8 cellular contexts compared by ENCODE assay signal in genomic region chr5:41334758-41335157, GRCh38.
DNase-seq lines count a peak whose midpoint lies in the region; ATAC-seq and TF ChIP-seq lines count a peak whose summit lies in the region.

No MANE protein-coding gene starts in this region.

- H3K4me2 ChIP-seq in hepatocyte = peak overlapping the region; percentile 41
- no peak overlapping the region for H3K4me2 ChIP-seq in OCI-LY7 (ENCODE audit: low read length)

- TF ChIP-seq CTCF in hepatocyte (IDR thresholded peaks at IDR 0.05; ENCODE audit: poor library complexity) (no peak), OCI-LY7 (conservative IDR thresholded peaks at IDR 0.05; ENCODE audit: low read length) (no peak)

- peak; percentile 72 for ATAC-seq in GM21390 (IDR thresholded peaks at IDR 0.05; ENCODE audit: unreplicated experiment)
- ATAC-seq in HG03280 (IDR thresholded peaks at IDR 0.05; ENCODE audit: unreplicated experiment) = no peak

- BruUV-seq in OCI-LY7 (replicated peaks; lab: Mats Ljungman, UMichigan) = no TSS peak

- CTCF ChIA-PET in OCI-LY7 (lab: Charles Lee; ENCODE audit: unreplicated experiment) = no interaction called here

- no peaks in the 10 kb centered on the region for H3K36me3 ChIP-seq in HUES48 (ENCODE audit: control insufficient read depth, insufficient read depth, low read length)
- no peaks in the 10 kb centered on the region for H3K36me3 ChIP-seq in hepatocyte (replicated peaks; ENCODE audit: insufficient read depth, low read depth)
- no peaks in the 10 kb centered on the region for H3K36me3 ChIP-seq in OCI-LY7 (ENCODE audit: insufficient read depth, low read length)

- DNase-seq in AG20443 (ENCODE audit: low spot score) (peak; percentile 27), hepatocyte (ENCODE audit: low spot score) (peak; percentile 32), OCI-LY7 (ENCODE audit: low spot score) (no peak), DMS79 (lab: John Stamatoyannopoulos, UW) (no peak), T1000 (lab: John Stamatoyannopoulos, UW) (no peak)

- WGBS in hepatocyte (ENCODE audit: low lambda C conversion rate, missing lambda C conversion rate) = 37% methylated on average over 5 of the region's 5 CpGs

- H3K9me2 ChIP-seq in hepatocyte (replicated peaks; ENCODE audit: insufficient read depth) = no peaks in the 10 kb centered on the region
- H3K9me2 ChIP-seq in OCI-LY7 (ENCODE audit: insufficient read depth, low read length) = no peaks in the 10 kb centered on the region

- H3K79me2 ChIP-seq in hepatocyte (no peaks in the 10 kb centered on the region), OCI-LY7 (ENCODE audit: insufficient read depth, low read depth, low read length) (no peaks in the 10 kb centered on the region)

- H2AFZ ChIP-seq in hepatocyte (no peak overlapping the region), OCI-LY7 (ENCODE audit: low read length) (no peak overlapping the region)

- intact Hi-C loops in OCI-LY7 (cut with micrococcal nuclease; ENCODE audit: unreplicated experiment) = no loop called here

- H3K27me3 ChIP-seq in HUES48 (ENCODE audit: control insufficient read depth, insufficient read depth, low read length) = no peaks in the 10 kb centered on the region
- H3K27me3 ChIP-seq in hepatocyte = no peaks in the 10 kb centered on the region

- H3K9me3 ChIP-seq in HUES48 (ENCODE audit: control insufficient read depth, insufficient read depth, low read length) = no peaks in the 10 kb centered on the region
- H3K9me3 ChIP-seq in hepatocyte (ENCODE audit: low read depth) = no peaks in the 10 kb centered on the region
- H3K9me3 ChIP-seq in OCI-LY7 (ENCODE audit: low read length) = no peaks in the 10 kb centered on the region

- H3K4me1 ChIP-seq in HUES48 (ENCODE audit: control insufficient read depth, insufficient read depth, low read length) = peaks cover 17% of the 10 kb centered on the region; the same call in 1 of the 2 replicates
- H3K4me1 ChIP-seq in hepatocyte (ENCODE audit: insufficient read depth) = no peaks in the 10 kb centered on the region
- no peaks in the 10 kb centered on the region for H3K4me1 ChIP-seq in OCI-LY7 (ENCODE audit: insufficient read depth, low read length, poor library complexity, severe bottlenecking)

- H4K20me1 ChIP-seq in hepatocyte (ENCODE audit: insufficient read depth, poor library complexity, severe bottlenecking) = no peaks in the 10 kb centered on the region
- no peaks in the 10 kb centered on the region for H4K20me1 ChIP-seq in OCI-LY7 (ENCODE audit: insufficient read depth, low read length)

- H3K4me3 ChIP-seq in HUES48 (ENCODE audit: low read depth, low read length) (no peak overlapping the region), hepatocyte (no peak overlapping the region), OCI-LY7 (ENCODE audit: low read depth, low read length, poor library complexity, severe bottlenecking) (no peak overlapping the region)

- H3K27ac ChIP-seq in HUES48 (ENCODE audit: low read depth, low read length) (peak overlapping the region; percentile 75), hepatocyte (peak overlapping the region; percentile 70), OCI-LY7 (ENCODE audit: low read depth, low read length, poor library complexity, severe bottlenecking) (no peak overlapping the region)

- POLR2A ChIA-PET in OCI-LY7 (lab: Charles Lee) = no interaction called here

- no peak overlapping the region for H3K9ac ChIP-seq in HUES48 (ENCODE audit: low read depth, low read length)

Comparison
In these comparisons a context has a peak if more than half of its experiments do, and no peak if none do; other contexts are left out.
1. DNase-seq: peak in AG20443 (single experiment) and hepatocyte (single experiment); none in OCI-LY7 (single experiment), DMS79 (single experiment) and T1000 (single experiment).